16 cellular contexts compared by ENCODE assay signal in the genomic region with DNA sequence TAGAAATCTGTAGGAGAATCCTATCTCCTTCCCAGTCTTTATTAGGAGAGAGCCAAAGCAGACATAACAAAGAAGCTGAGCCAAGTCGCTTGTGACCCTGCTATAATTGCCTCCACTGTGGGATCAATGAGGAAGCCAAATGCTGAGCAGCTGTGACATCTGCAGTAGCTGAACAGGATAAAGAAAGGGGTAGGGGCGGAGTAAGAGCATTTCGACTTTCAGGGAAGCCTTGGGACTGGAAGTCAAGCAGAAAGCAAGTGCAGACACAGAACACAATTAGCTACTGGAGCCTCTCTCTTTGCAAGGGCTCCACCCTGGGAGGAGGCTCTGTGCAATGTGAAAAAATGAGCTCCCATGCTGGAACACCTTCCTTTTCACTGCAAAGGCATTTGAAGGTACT.
DNase-seq lines count a peak whose midpoint lies in the region; ATAC-seq and TF ChIP-seq lines count a peak whose summit lies in the region.
"Had no signal": no experiment of that assay in that cellular context is flagged by ENCODE, and none has a peak within 500 bp of the region (broad histone marks: within the 10 kb centered on the region; RNA-seq: fewer than 3 reads in every experiment).

No MANE protein-coding gene starts in this region.

- no peak overlapping the region for H3K9ac ChIP-seq in BLaER1 treated with 17β-estradiol and CSF1 and Interleukin-3, amounts not matched to agents 10 nM and 100 nM

- H3K27me3 ChIP-seq in BLaER1 treated with 17β-estradiol and CSF1 and Interleukin-3, amounts not matched to agents 10 nM and 100 nM: no peaks in the 10 kb centered on the region
- H3K27me3 ChIP-seq in aorta (ENCODE audit: control insufficient read depth in 1 of 2, insufficient read depth in 2 of 2, low read length in 1 of 2): no peaks in the 10 kb centered on the region
- H3K27me3 ChIP-seq: breast epithelium, suprapubic skin had no signal

- H3K4me1 ChIP-seq in BLaER1 treated with 17β-estradiol and CSF1 and Interleukin-3, amounts not matched to agents 10 nM and 100 nM: peaks cover 0 to 13% (median 9%) of the 10 kb centered on the region in 10 experiments; a peak in 10 of 20 replicates
- peaks cover 5% of the 10 kb centered on the region for H3K4me1 ChIP-seq in mucosa of descending colon (ENCODE audit: low read depth)
- H3K4me1 ChIP-seq in aorta (ENCODE audit: control insufficient read depth in 1 of 2, insufficient read depth in 2 of 2, low read length in 2 of 2): peaks cover 0 to 3% of the 10 kb centered on the region in 2 donors
- H3K4me1 ChIP-seq: breast epithelium had no signal

- intact Hi-C loops in mucosa of descending colon (cut with DNase I, micrococcal nuclease): no loop called here
- intact Hi-C loops in aorta (cut with DNase I): no loop called here

- H3K36me3 ChIP-seq in BLaER1 treated with 17β-estradiol and CSF1 and Interleukin-3, amounts not matched to agents 10 nM and 100 nM: no peaks in the 10 kb centered on the region
- no peaks in the 10 kb centered on the region for H3K36me3 ChIP-seq in mucosa of descending colon (ENCODE audit: low read depth)
- H3K36me3 ChIP-seq in aorta (ENCODE audit: control insufficient read depth in 1 of 2, insufficient read depth in 2 of 2, low read length in 1 of 2): no peaks in the 10 kb centered on the region
- H3K36me3 ChIP-seq: breast epithelium, suprapubic skin had no signal

- WGBS in aorta, 2 donors: 30 to 35% methylated on average over 3 of the region's 3 CpGs

- no peaks in the 10 kb centered on the region for H4K20me1 ChIP-seq in BLaER1 treated with 17β-estradiol and CSF1 and Interleukin-3, amounts not matched to agents 10 nM and 100 nM

- TF ChIP-seq CTCF in mucosa of descending colon (IDR thresholded peaks at IDR 0.05): no peak

- no peak overlapping the region for H3K4me3 ChIP-seq in BLaER1 treated with 17β-estradiol and CSF1 and Interleukin-3, amounts not matched to agents 10 nM and 100 nM
- H3K4me3 ChIP-seq in mucosa of descending colon (no peak overlapping the region), aorta (ENCODE audit: low read length in 2 of 2) (no peak overlapping the region)
- H3K4me3 ChIP-seq: breast epithelium, suprapubic skin had no signal

- H3K9me3 ChIP-seq in BLaER1 treated with 17β-estradiol and CSF1 and Interleukin-3, amounts not matched to agents 10 nM and 100 nM (replicated peaks in 1 of 11): no peaks in the 10 kb centered on the region
- H3K9me3 ChIP-seq in mucosa of descending colon (no peaks in the 10 kb centered on the region), aorta (ENCODE audit: control insufficient read depth, low read length) (no peaks in the 10 kb centered on the region)
- H3K9me3 ChIP-seq: breast epithelium, suprapubic skin had no signal

- peak overlapping the region in 8 of 11 experiments; percentile 0 to 46 (median 10); a peak in 9 of 22 replicates for H3K4me2 ChIP-seq in BLaER1 treated with 17β-estradiol and CSF1 and Interleukin-3, amounts not matched to agents 10 nM and 100 nM

- no peak overlapping the region for H3K27ac ChIP-seq in BLaER1 treated with 17β-estradiol and CSF1 and Interleukin-3, amounts not matched to agents 10 nM and 100 nM
- H3K27ac ChIP-seq in aorta (ENCODE audit: low read depth in 1 of 2, low read length in 2 of 2): no peak overlapping the region
- H3K27ac ChIP-seq: breast epithelium, suprapubic skin had no signal

- ATAC-seq in mucosa of descending colon: peak; percentile 40
- ATAC-seq in aorta (ENCODE audit: low FRiP score): no peak
- ATAC-seq: activated T-helper 17 cell treated with anti-CD3 and anti-CD28 coated beads, Interleukin-2, amount 50 U/mL, for 72 hours had no signal

- DNase-seq in NCI-H2171 (lab: John Stamatoyannopoulos, UW) (peak; percentile 63), ecto neural progenitor cell (ENCODE audit: low spot score) (peak; percentile 68), mucosa of descending colon (peak in 1 of 3 donors; percentile 4), aorta (no peak), T1000 (lab: John Stamatoyannopoulos, UW) (no peak), KG1 (lab: John Stamatoyannopoulos, UW) (no peak)
- no peak for DNase-seq in stimulated activated CD4-positive, alpha-beta T cell treated with anti-CD3 and anti-CD28 coated beads, Interleukin-1b, Interleukin-23, amount 100 ng/mL, for 48 hours
- DNase-seq: activated CD4-positive, alpha-beta T cell treated with anti-CD3 and anti-CD28 coated beads for 4 hours; DMS53; hippocampal formation; NCI-H345; stimulated activated CD4-positive, alpha-beta T cell treated with anti-CD3 and anti-CD28 coated beads, Interleukin-12 subunit alpha, Interleukin-12 subunit beta, amount 100 ng/mL, for 4 hours had no signal

Comparison
In these comparisons a context has a peak if more than half of its experiments do, and no peak if none do; other contexts are left out.
1. DNase-seq: peak in NCI-H2171 (single experiment) and ecto neural progenitor cell (single experiment); none in stimulated activated CD4-positive, alpha-beta T cell treated with anti-CD3 and anti-CD28 coated beads, Interleukin-1b, Interleukin-23, amount 100 ng/mL, for 48 hours (single experiment), aorta (0 of 2), T1000 (single experiment) and KG1 (single experiment).